Comparison of ENCODE assay signal across 28 cellular contexts in genomic region chr7:34066411-34066810, GRCh38.
"Had no signal": no experiment of that assay in that cellular context is flagged by ENCODE, and none has a peak within 500 bp of the region (broad histone marks: within the 10 kb centered on the region; RNA-seq: fewer than 3 reads in every experiment).

No MANE protein-coding gene starts in this region.

- DNase-seq: colonic mucosa; effector CD8-positive, alpha-beta T cell; endodermal cell; glutamatergic neuron; heart right ventricle; left cardiac atrium; left lung; mesenchymal stem cell; naive thymus-derived CD4-positive, alpha-beta T cell; sigmoid colon; stimulated activated CD4-positive, alpha-beta T cell treated with anti-CD3 and anti-CD28 coated beads, Interleukin-2, amount 100 ng/mL, for 24 hours; stimulated activated CD4-positive, alpha-beta T cell treated with anti-CD3 and anti-CD28 coated beads, Interleukin-4, amount 100 ng/mL, for 24 hours; stimulated activated naive CD4-positive, alpha-beta T cell treated with Interleukin-2 at 50 U/mL for 16 hours; stomach; testis; tibial artery; upper lobe of left lung had no signal

- H3K27ac ChIP-seq: colonic mucosa, epithelial cell of prostate, foreskin keratinocyte, heart right ventricle, left lung, neural progenitor cell, parathyroid adenoma, testis, tibial artery, upper lobe of left lung had no signal

- H3K36me3 Mint-ChIP-seq: mesothelial cell of epicardium; naive thymus-derived CD4-positive, alpha-beta T cell; neural progenitor cell; stimulated activated effector memory CD8-positive, alpha-beta T cell treated with anti-CD3 and anti-CD28 coated beads, Interleukin-12 subunit alpha, Interleukin-12 subunit beta, amount 100 ng/mL, for 72 hours had no signal

- H3K4me1 ChIP-seq: colonic mucosa, testis, tibial artery had no signal

- H3K9me3 ChIP-seq: colonic mucosa, left lung, sigmoid colon, stomach, testis, tibial artery, upper lobe of left lung had no signal

- H3K9me3 Mint-ChIP-seq: dendritic cell treated with granulocyte-macrophage colony-stimulating factor and Interleukin-4, amounts not matched to agents 40 ng/mL and 50 ng/mL, for 4 days; endodermal cell; nephron; neural progenitor cell; stimulated activated effector memory CD8-positive, alpha-beta T cell treated with anti-CD3 and anti-CD28 coated beads, Interleukin-12 subunit alpha, Interleukin-12 subunit beta, amount 100 ng/mL, for 72 hours had no signal

- H3K27me3 ChIP-seq: colonic mucosa, foreskin keratinocyte, gastroesophageal sphincter, heart right ventricle, left lung, neural progenitor cell, sigmoid colon, stomach, testis, tibial artery, upper lobe of left lung had no signal

- H3K4me3 Mint-ChIP-seq: dendritic cell treated with granulocyte-macrophage colony-stimulating factor and Interleukin-4, amounts not matched to agents 40 ng/mL and 50 ng/mL, for 4 days; endodermal cell; mesothelial cell of epicardium; naive thymus-derived CD4-positive, alpha-beta T cell; nephron; neural progenitor cell; stimulated activated effector memory CD8-positive, alpha-beta T cell treated with anti-CD3 and anti-CD28 coated beads, Interleukin-12 subunit alpha, Interleukin-12 subunit beta, amount 100 ng/mL, for 72 hours had no signal

- ATAC-seq: esophagus mucosa; gastroesophageal sphincter; left cardiac atrium; left lung; naive thymus-derived CD4-positive, alpha-beta T cell; stimulated activated effector memory CD8-positive, alpha-beta T cell treated with anti-CD3 and anti-CD28 coated beads, Interleukin-12 subunit alpha, Interleukin-12 subunit beta, amount 100 ng/mL, for 72 hours had no signal

- H3K9ac ChIP-seq: neural progenitor cell, parathyroid adenoma had no signal

- H3K4me1 Mint-ChIP-seq: stimulated activated effector memory CD8-positive, alpha-beta T cell treated with anti-CD3 and anti-CD28 coated beads, Interleukin-12 subunit alpha, Interleukin-12 subunit beta, amount 100 ng/mL, for 72 hours had no signal

- H3K4me3 ChIP-seq: colonic mucosa, gastroesophageal sphincter, heart right ventricle, left lung, neural progenitor cell, sigmoid colon, stomach, testis, tibial artery, upper lobe of left lung had no signal

- H3K27me3 Mint-ChIP-seq: dendritic cell treated with granulocyte-macrophage colony-stimulating factor and Interleukin-4, amounts not matched to agents 40 ng/mL and 50 ng/mL, for 4 days; naive thymus-derived CD4-positive, alpha-beta T cell; progenitor cell of endocrine pancreas had no signal

- H3K36me3 ChIP-seq: colonic mucosa, gastroesophageal sphincter, heart right ventricle, left lung, neural progenitor cell, sigmoid colon, stomach, tibial artery, upper lobe of left lung had no signal

- H3K27ac Mint-ChIP-seq: dendritic cell treated with granulocyte-macrophage colony-stimulating factor and Interleukin-4, amounts not matched to agents 40 ng/mL and 50 ng/mL, for 4 days; endodermal cell; mesothelial cell of epicardium; naive thymus-derived CD4-positive, alpha-beta T cell; nephron; neural progenitor cell; progenitor cell of endocrine pancreas; stimulated activated effector memory CD8-positive, alpha-beta T cell treated with anti-CD3 and anti-CD28 coated beads, Interleukin-12 subunit alpha, Interleukin-12 subunit beta, amount 100 ng/mL, for 72 hours had no signal
